8 cellular contexts compared by ENCODE assay signal in genomic region chr13:19635926-19636325, GRCh38. TPM values are rescaled to one million over a fixed set of nuclear protein-coding genes. Genes with fewer than 3 reads are reported as not detected.
A peak's percentile ranks its signal among the peaks of the same experiment; 100 is the strongest.
DNase-seq lines count a peak whose midpoint lies in the region; ATAC-seq, FAIRE-seq and TF ChIP-seq lines count a peak whose summit lies in the region.
"Not testable (repeated sequence)": the region's sequence is repeated elsewhere in the genome, so short reads cannot be mapped to it uniquely, and the experiment has no call there.

No MANE protein-coding gene starts in this region.

- not testable (repeated sequence) for DNase-seq in CD8-positive, alpha-beta memory T cell; activated CD4-positive, alpha-beta T cell treated with anti-CD3 and anti-CD28 coated beads for 36 hours; activated T-helper 2 cell treated with anti-CD3 and anti-CD28 coated beads, Interferon-gamma antibody, Interleukin-2, Interleukin-4, amounts not matched to agents 10 μg/mL and 5 μg/mL and 100 μg/mL, durations not matched to agents 14 hours and 24 hours and 36 hours (ENCODE audit: low spot score); kidney; neural crest cell (ENCODE audit: low read depth, low spot score); type B pancreatic cell (ENCODE audit: extremely low spot score, unreplicated experiment)

- not testable (repeated sequence) for TF ChIP-seq CTCF in OCI-LY1 (IDR thresholded peaks at IDR 0.05; ENCODE audit: low read length); brain (conservative IDR thresholded peaks at IDR 0.05); kidney (IDR thresholded peaks at IDR 0.05; ENCODE audit: borderline replicate concordance, extremely low read depth, insufficient read depth); neural crest cell (conservative IDR thresholded peaks at IDR 0.05); type B pancreatic cell (conservative IDR thresholded peaks at IDR 0.05)

- POLR2A ChIA-PET in CD8-positive, alpha-beta memory T cell (lab: Charles Lee); activated CD4-positive, alpha-beta T cell treated with anti-CD3 and anti-CD28 coated beads for 36 hours (lab: Charles Lee): not testable (repeated sequence)

- H3K4me1 Mint-ChIP-seq in CD8-positive, alpha-beta memory T cell, result peaks cover 52 to 66% (median 63%) of the 10 kb centered on the region in 3 donors
- peaks cover 39% of the 10 kb centered on the region for H3K4me1 Mint-ChIP-seq in activated CD4-positive, alpha-beta T cell treated with anti-CD3 and anti-CD28 coated beads for 36 hours
- H3K4me1 Mint-ChIP-seq in activated T-helper 2 cell treated with anti-CD3 and anti-CD28 coated beads, Interferon-gamma antibody, Interleukin-2, Interleukin-4, amounts not matched to agents 10 μg/mL and 5 μg/mL and 100 μg/mL, durations not matched to agents 14 hours and 24 hours and 36 hours (ENCODE audit: low read depth), result peaks cover 22% of the 10 kb centered on the region
- peaks cover 43% of the 10 kb centered on the region for H3K4me1 Mint-ChIP-seq in brain
- peaks cover 26% of the 10 kb centered on the region for H3K4me1 Mint-ChIP-seq in neural crest cell
- H3K4me1 Mint-ChIP-seq in type B pancreatic cell (ENCODE audit: unreplicated experiment), result not testable (repeated sequence)

- not testable (repeated sequence) for ATAC-seq in activated CD4-positive, alpha-beta T cell treated with anti-CD3 and anti-CD28 coated beads for 36 hours

- not testable (repeated sequence) for H2AFZ ChIP-seq in OCI-LY1 (ENCODE audit: low read length)

- H3K9ac ChIP-seq in OCI-LY1 (ENCODE audit: low read length); kidney (ENCODE audit: low read length in 2 of 2): not testable (repeated sequence)

- not testable (repeated sequence) for FAIRE-seq in kidney (lab: Jason Lieb, UNC)

- H3K36me3 ChIP-seq in CD8-positive, alpha-beta memory T cell (ENCODE audit: insufficient read depth, low read length); OCI-LY1 (ENCODE audit: insufficient read depth, low read length); kidney (ENCODE audit: control insufficient read depth in 1 of 2, insufficient read depth in 2 of 2, low read length in 2 of 2): not testable (repeated sequence)

- intact Hi-C loops in activated CD4-positive, alpha-beta T cell treated with anti-CD3 and anti-CD28 coated beads for 36 hours (cut with DNase I, micrococcal nuclease); activated T-helper 2 cell treated with anti-CD3 and anti-CD28 coated beads, Interferon-gamma antibody, Interleukin-2, Interleukin-4, amounts not matched to agents 10 μg/mL and 5 μg/mL and 100 μg/mL, durations not matched to agents 14 hours and 24 hours and 36 hours (cut with micrococcal nuclease); kidney (cut with DNase I): not testable (repeated sequence)

- CTCF ChIA-PET in CD8-positive, alpha-beta memory T cell (lab: Charles Lee); activated CD4-positive, alpha-beta T cell treated with anti-CD3 and anti-CD28 coated beads for 36 hours (lab: Charles Lee): not testable (repeated sequence)

- H3F3A ChIP-seq in OCI-LY1 (ENCODE audit: insufficient read depth, low read length), result not testable (repeated sequence)

- not testable (repeated sequence) for H4K20me1 ChIP-seq in OCI-LY1 (ENCODE audit: insufficient read depth, low read length)

- not testable (repeated sequence) for H3K27ac ChIP-seq in CD8-positive, alpha-beta memory T cell (ENCODE audit: low read depth, low read length); OCI-LY1 (ENCODE audit: low read depth, low read length, poor library complexity, severe bottlenecking); kidney (ENCODE audit: low read depth in 2 of 2, low read length in 2 of 2)

- H3K79me2 ChIP-seq in OCI-LY1 (ENCODE audit: insufficient read depth, low read length), result peaks cover 55% of the 10 kb centered on the region

- not testable (repeated sequence) for H3K9me3 Mint-ChIP-seq in CD8-positive, alpha-beta memory T cell; activated CD4-positive, alpha-beta T cell treated with anti-CD3 and anti-CD28 coated beads for 36 hours (ENCODE audit: low read depth); activated T-helper 2 cell treated with anti-CD3 and anti-CD28 coated beads, Interferon-gamma antibody, Interleukin-2, Interleukin-4, amounts not matched to agents 10 μg/mL and 5 μg/mL and 100 μg/mL, durations not matched to agents 14 hours and 24 hours and 36 hours; neural crest cell; type B pancreatic cell
- H3K9me3 Mint-ChIP-seq in brain, result peaks cover 0 to 14% (median 0%) of the 10 kb centered on the region in 5 experiments

- H3K4me1 ChIP-seq in CD8-positive, alpha-beta memory T cell (ENCODE audit: insufficient read depth, low read length), result peaks cover 35% of the 10 kb centered on the region
- peaks cover 22% of the 10 kb centered on the region for H3K4me1 ChIP-seq in OCI-LY1 (ENCODE audit: insufficient read depth, low read length, severe bottlenecking)
- not testable (repeated sequence) for H3K4me1 ChIP-seq in kidney (ENCODE audit: control insufficient read depth in 1 of 2, insufficient read depth in 1 of 2, low read depth in 1 of 2, low read length in 2 of 2)

- H3K4me3 ChIP-seq in CD8-positive, alpha-beta memory T cell (ENCODE audit: low read length), result peak overlapping the region; percentile 97
- H3K4me3 ChIP-seq in OCI-LY1 (ENCODE audit: low read depth, low read length, poor library complexity, severe bottlenecking), result peak overlapping the region; percentile 65
- H3K4me3 ChIP-seq in kidney (ENCODE audit: low read length in 2 of 2), result peak overlapping the region; percentile 17 to 89

- H3K36me3 Mint-ChIP-seq in CD8-positive, alpha-beta memory T cell, result peaks cover 4 to 36% (median 5%) of the 10 kb centered on the region in 3 donors
- peaks cover 26% of the 10 kb centered on the region for H3K36me3 Mint-ChIP-seq in activated CD4-positive, alpha-beta T cell treated with anti-CD3 and anti-CD28 coated beads for 36 hours (ENCODE audit: low read depth)
- peaks cover 25% of the 10 kb centered on the region for H3K36me3 Mint-ChIP-seq in activated T-helper 2 cell treated with anti-CD3 and anti-CD28 coated beads, Interferon-gamma antibody, Interleukin-2, Interleukin-4, amounts not matched to agents 10 μg/mL and 5 μg/mL and 100 μg/mL, durations not matched to agents 14 hours and 24 hours and 36 hours (ENCODE audit: low read depth)
- H3K36me3 Mint-ChIP-seq in brain, result peaks cover 42% of the 10 kb centered on the region
- H3K36me3 Mint-ChIP-seq in neural crest cell (ENCODE audit: low read depth); type B pancreatic cell: not testable (repeated sequence)

- not testable (repeated sequence) for H3K27me3 Mint-ChIP-seq in CD8-positive, alpha-beta memory T cell; activated CD4-positive, alpha-beta T cell treated with anti-CD3 and anti-CD28 coated beads for 36 hours; activated T-helper 2 cell treated with anti-CD3 and anti-CD28 coated beads, Interferon-gamma antibody, Interleukin-2, Interleukin-4, amounts not matched to agents 10 μg/mL and 5 μg/mL and 100 μg/mL, durations not matched to agents 14 hours and 24 hours and 36 hours (ENCODE audit: low read depth); neural crest cell (ENCODE audit: low read depth); type B pancreatic cell
- H3K27me3 Mint-ChIP-seq in brain, result peaks cover 12% of the 10 kb centered on the region

- peak overlapping the region; percentile 100 for H3K4me3 Mint-ChIP-seq in CD8-positive, alpha-beta memory T cell
- peak overlapping the region; percentile 99 for H3K4me3 Mint-ChIP-seq in activated CD4-positive, alpha-beta T cell treated with anti-CD3 and anti-CD28 coated beads for 36 hours
- peak overlapping the region; percentile 53 for H3K4me3 Mint-ChIP-seq in activated T-helper 2 cell treated with anti-CD3 and anti-CD28 coated beads, Interferon-gamma antibody, Interleukin-2, Interleukin-4, amounts not matched to agents 10 μg/mL and 5 μg/mL and 100 μg/mL, durations not matched to agents 14 hours and 24 hours and 36 hours (ENCODE audit: low read depth)
- H3K4me3 Mint-ChIP-seq in brain, result peak overlapping the region; percentile 97 to 100 (median 100)
- H3K4me3 Mint-ChIP-seq in neural crest cell, result peak overlapping the region; percentile 81
- peak overlapping the region; percentile 60 for H3K4me3 Mint-ChIP-seq in type B pancreatic cell

- H3K27ac Mint-ChIP-seq in CD8-positive, alpha-beta memory T cell, result peak overlapping the region; percentile 20 to 90 (median 62)
- peak overlapping the region; percentile 65 for H3K27ac Mint-ChIP-seq in activated CD4-positive, alpha-beta T cell treated with anti-CD3 and anti-CD28 coated beads for 36 hours
- H3K27ac Mint-ChIP-seq in activated T-helper 2 cell treated with anti-CD3 and anti-CD28 coated beads, Interferon-gamma antibody, Interleukin-2, Interleukin-4, amounts not matched to agents 10 μg/mL and 5 μg/mL and 100 μg/mL, durations not matched to agents 14 hours and 24 hours and 36 hours, result not testable (repeated sequence)
- H3K27ac Mint-ChIP-seq in brain (peak overlapping the region in 3 of 5 experiments; percentile 67 to 90 (median 78)), neural crest cell (ENCODE audit: unreplicated experiment) (peak overlapping the region; percentile 27), type B pancreatic cell (peak overlapping the region; percentile 18)

- not testable (repeated sequence) for H3K9me2 ChIP-seq in OCI-LY1 (ENCODE audit: low read depth, low read length)

- peak overlapping the region; percentile 91; the same call in 1 of the 2 replicates for H3K4me2 ChIP-seq in OCI-LY1 (ENCODE audit: low read length)

- not testable (repeated sequence) for H3K27me3 ChIP-seq in CD8-positive, alpha-beta memory T cell (ENCODE audit: insufficient read depth, low read length, poor library complexity, severe bottlenecking); OCI-LY1 (ENCODE audit: insufficient read depth, low read length)

- H3K9me3 ChIP-seq in CD8-positive, alpha-beta memory T cell (ENCODE audit: low read length); OCI-LY1 (ENCODE audit: low read length); kidney (ENCODE audit: control insufficient read depth in 1 of 2, low read length in 2 of 2): not testable (repeated sequence)

RNA-seq across cellular contexts. Expression of gene MPHOSPH8, which starts 2.5 kb away (rescaled TPM):
- total RNA-seq in CD8-positive, alpha-beta memory T cell, result 10 to 100 TPM; 40.8 to 41.0 TPM
- polyA plus RNA-seq in CD8-positive, alpha-beta memory T cell, result 22.4 TPM
- 10 to 100 TPM; 39.1 to 39.8 TPM for total RNA-seq in activated CD4-positive, alpha-beta T cell treated with anti-CD3 and anti-CD28 coated beads for 36 hours
- total RNA-seq in activated T-helper 2 cell treated with anti-CD3 and anti-CD28 coated beads, Interferon-gamma antibody, Interleukin-2, Interleukin-4, amounts not matched to agents 10 μg/mL and 5 μg/mL and 100 μg/mL, durations not matched to agents 14 hours and 24 hours and 36 hours, result 43.5 and 46.4 TPM in 2 replicates
- 15.0 TPM for polyA plus RNA-seq in brain (ENCODE audit: insufficient read depth, low read depth, low replicate concordance)
- total RNA-seq in kidney, result 35.6 TPM
- 23.1 TPM for polyA plus RNA-seq in kidney (ENCODE audit: insufficient read depth, low read depth, low replicate concordance)
- total RNA-seq in neural crest cell, result 22.7 and 26.5 TPM in 2 replicates
- total RNA-seq in type B pancreatic cell (ENCODE audit: low replicate concordance), result 30.5 and 32.8 TPM in 2 replicates
